28 cellular contexts compared by ENCODE assay signal in genomic region chr1:163211667-163212066, GRCh38. TPM values are rescaled to one million over a fixed set of nuclear protein-coding genes. Genes with fewer than 3 reads are reported as not detected.
A peak's percentile ranks its signal among the peaks of the same experiment; 100 is the strongest.
DNase-seq lines count a peak whose midpoint lies in the region; ATAC-seq, FAIRE-seq and TF ChIP-seq lines count a peak whose summit lies in the region.
"Had no signal": no experiment of that assay in that cellular context is flagged by ENCODE, and none has a peak within 500 bp of the region (broad histone marks: within the 10 kb centered on the region; RNA-seq: fewer than 3 reads in every experiment).

No MANE protein-coding gene starts in this region.

- no peak overlapping the region for H3K4me2 ChIP-seq in A549
- H3K4me2 ChIP-seq: BLaER1 had no signal

- H3K4me1 ChIP-seq in heart left ventricle (no peaks in the 10 kb centered on the region), left ventricle myocardium inferior (no peaks in the 10 kb centered on the region), right cardiac atrium (ENCODE audit: control insufficient read depth, insufficient read depth, low read length) (no peaks in the 10 kb centered on the region), A549 (no peaks in the 10 kb centered on the region)
- H3K4me1 ChIP-seq: BE2C, BLaER1 had no signal

- TF ChIP-seq CTCF in heart left ventricle (IDR thresholded peaks at IDR 0.05), result no peak
- no peak for TF ChIP-seq CTCF in left ventricle myocardium inferior (IDR thresholded peaks at IDR 0.05; ENCODE audit: borderline replicate concordance)
- no peak for TF ChIP-seq CTCF in A549 (IDR thresholded peaks at IDR 0.05)
- no peak for TF ChIP-seq CTCF in fibroblast of villous mesenchyme (IDR thresholded peaks at IDR 0.05; ENCODE audit: insufficient read depth, low read depth, low read length)

- H3K9me3 ChIP-seq in heart left ventricle, result no peaks in the 10 kb centered on the region
- no peaks in the 10 kb centered on the region for H3K9me3 ChIP-seq in left ventricle myocardium inferior (replicated peaks)
- no peaks in the 10 kb centered on the region for H3K9me3 ChIP-seq in right cardiac atrium (ENCODE audit: control insufficient read depth, low read length)
- H3K9me3 ChIP-seq in A549, result no peaks in the 10 kb centered on the region
- H3K9me3 ChIP-seq: BE2C, BLaER1 had no signal

- H3K27me3 ChIP-seq in heart left ventricle (no peaks in the 10 kb centered on the region), left ventricle myocardium inferior (ENCODE audit: low read depth) (no peaks in the 10 kb centered on the region), right cardiac atrium (ENCODE audit: control insufficient read depth, insufficient read depth) (no peaks in the 10 kb centered on the region)
- H3K27me3 ChIP-seq: BE2C, BLaER1 had no signal

- CTCF ChIA-PET in A549 (lab: Yijun Ruan, JAX), result no interaction called here

- H3K4me3 ChIP-seq in heart left ventricle (no peak overlapping the region), left ventricle myocardium inferior (no peak overlapping the region), right cardiac atrium (ENCODE audit: low read length) (no peak overlapping the region), A549 (no peak overlapping the region), fibroblast of villous mesenchyme (ENCODE audit: low read depth, low read length) (no peak overlapping the region)
- H3K4me3 ChIP-seq: BLaER1, GM12878 had no signal

- peak overlapping the region in 7 of 12 donors; percentile 0 to 45 (median 30) for H3K27ac ChIP-seq in heart left ventricle
- peak overlapping the region; percentile 68 for H3K27ac ChIP-seq in left ventricle myocardium inferior (replicated peaks)
- no peak overlapping the region for H3K27ac ChIP-seq in right cardiac atrium (ENCODE audit: low read length)
- H3K27ac ChIP-seq in A549, result no peak overlapping the region
- H3K27ac ChIP-seq: 22Rv1, BLaER1 had no signal

- no peak for TF ChIP-seq POLR2A in heart left ventricle (IDR thresholded peaks at IDR 0.05)
- no peak for TF ChIP-seq POLR2A in A549 (IDR thresholded peaks at IDR 0.05; ENCODE audit: low read length)

- no peak for TF ChIP-seq RAD21 in A549 (conservative IDR thresholded peaks at IDR 0.05 in 1 of 2, IDR thresholded peaks at IDR 0.05 in 1 of 2)

- no peak for TF ChIP-seq EP300 in A549 (IDR thresholded peaks at IDR 0.05)

- no peak for DNase-seq in heart left ventricle
- no peak for DNase-seq in cardiac septum (ENCODE audit: low spot score)
- DNase-seq in left ventricle myocardium inferior, result no peak
- no peak for DNase-seq in right cardiac atrium
- no peak for DNase-seq in A549 (ENCODE audit: low read depth in 1 of 2, low spot score in 1 of 2)
- DNase-seq in fibroblast of villous mesenchyme (ENCODE audit: low read depth), result peak; percentile 52
- no peak for DNase-seq in NCI-H1436 treated with DMSO at 0.1 percent for 48 hours (lab: John Stamatoyannopoulos, UW)
- DNase-seq in RCC 7860 (ENCODE audit: low spot score), result no peak
- DNase-seq: ACHN; BE2C; C1 segment of cervical spinal cord; CD4-positive, alpha-beta memory T cell; CD4-positive, CD25-positive, alpha-beta regulatory T cell; CD8-positive, alpha-beta memory T cell; COR-L47; DMS 273 treated with DMSO at 0.1 percent for 48 hours; DMS153; DMS53; DMS79; DND-41; EL; GDM1 had no signal

- no peaks in the 10 kb centered on the region for H3K36me3 ChIP-seq in heart left ventricle
- H3K36me3 ChIP-seq in left ventricle myocardium inferior, result no peaks in the 10 kb centered on the region
- H3K36me3 ChIP-seq: BE2C, BLaER1 had no signal

- intact Hi-C loops in heart left ventricle (cut with DNase I) (no loop called here), cardiac septum (cut with DNase I) (no loop called here), left ventricle myocardium inferior (cut with micrococcal nuclease) (no loop called here), right cardiac atrium (cut with DNase I) (no loop called here)

- POLR2A ChIA-PET in A549 (lab: Yijun Ruan, JAX), result no interaction called here

- FAIRE-seq in A549 (lab: Jason Lieb, UNC) (peak; percentile 28), RCC 7860 (lab: Jason Lieb, UNC) (no peak)
- FAIRE-seq: GM12878, GM12892, GM18507 had no signal

- ATAC-seq in heart left ventricle (no peak), right cardiac atrium (no peak), A549 (no peak)
- ATAC-seq: GM12878 had no signal

- WGBS in heart left ventricle, 4 donors, result 69 to 86% (median 76%) methylated on average over 2 of the region's 2 CpGs
- 80% methylated on average over 2 of the region's 2 CpGs for WGBS in right cardiac atrium
- WGBS in A549 (ENCODE audit: missing lambda C conversion rate), result 14% methylated on average over 2 of the region's 2 CpGs

TF ChIP-seq in A549, 52 proteins besides CTCF, POLR2A, EP300 and RAD21 (continues in another document):
- no peak for TF ChIP-seq EHMT2 (IDR thresholded peaks at IDR 0.05; ENCODE audit: low read depth)
- TF ChIP-seq JUNB (IDR thresholded peaks at IDR 0.05), result no peak
- TF ChIP-seq RNF2 (IDR thresholded peaks at IDR 0.05; ENCODE audit: borderline replicate concordance, low read depth), result no peak
- no peak for TF ChIP-seq JUN (IDR thresholded peaks at IDR 0.05)
- TF ChIP-seq USF2 (IDR thresholded peaks at IDR 0.05), result no peak
- no peak for TF ChIP-seq HDAC2 (IDR thresholded peaks at IDR 0.05)
- no peak for TF ChIP-seq SREBF2 (IDR thresholded peaks at IDR 0.05)
- TF ChIP-seq ATOH8 (CRISPR knock-in tag; IDR thresholded peaks at IDR 0.05; ENCODE audit: low read depth), result no peak
- no peak for TF ChIP-seq E2F6 (IDR thresholded peaks at IDR 0.05; ENCODE audit: borderline replicate concordance, low read depth)
- no peak for TF ChIP-seq CHD4 (IDR thresholded peaks at IDR 0.05; ENCODE audit: borderline replicate concordance)
- no peak for TF ChIP-seq EHF (CRISPR knock-in tag; IDR thresholded peaks at IDR 0.05)
- no peak for TF ChIP-seq ZSCAN20 (CRISPR knock-in tag; IDR thresholded peaks at IDR 0.05)
- no peak for TF ChIP-seq RARB (CRISPR knock-in tag; IDR thresholded peaks at IDR 0.05)
- no peak for TF ChIP-seq REST (IDR thresholded peaks at IDR 0.05)
- no peak for TF ChIP-seq HOXB13 (CRISPR knock-in tag; IDR thresholded peaks at IDR 0.05; ENCODE audit: low read depth)
- no peak for TF ChIP-seq KDM1A (IDR thresholded peaks at IDR 0.05; ENCODE audit: low read depth)

RNA-seq across cellular contexts. Expression of gene RGS5, which starts 9.0 kb away (rescaled TPM):
- total RNA-seq in heart left ventricle, result 100 to 1,000 TPM; 137 to 439 (median 218) TPM
- polyA plus RNA-seq in heart left ventricle, result 10 to 100 TPM; 63.3 to 90.2 TPM
- total RNA-seq in cardiac septum, result 223 TPM
- 256 TPM for total RNA-seq in left ventricle myocardium inferior
- 100 to 1,000 TPM in 2 of 4 donors, 10 to 100 TPM in 2; 60.4 to 188 (median 111) TPM for total RNA-seq in right cardiac atrium
- 76.7 TPM for polyA plus RNA-seq in right cardiac atrium
- polyA plus RNA-seq in A549 (2011; rRNA removed), result 6.5 TPM in 2 replicates
- polyA plus RNA-seq in A549 (2012; cell fraction: cytosol; rRNA removed), result 0.52 and 0.67 TPM in 2 replicates
- 0.11 and 0.37 TPM in 2 replicates for polyA plus RNA-seq in A549 (2012; cell fraction: nucleus; rRNA removed)
- 2.1 to 2.6 TPM (median 2.2 TPM) in 3 replicates for polyA plus RNA-seq in A549 (2017; fragmentation: RNase III; extraction: RNeasy Plus Mini Kit Qiagen cat#74134 plus additional on column Dnase treatment)
- polyA minus RNA-seq in A549 (2011; rRNA and poly(A)+ RNA removed), result 1.4 and 3.1 TPM in 2 replicates
- total RNA-seq in fibroblast of villous mesenchyme, result 2.2 and 4.8 TPM in 2 replicates
- polyA plus RNA-seq: CD14-positive monocyte had no signal

Comparison
In these comparisons a context has a peak if more than half of its experiments do, and no peak if none do; other contexts are left out.
1. H3K27ac ChIP-seq: peak in heart left ventricle (7 of 12) and left ventricle myocardium inferior (single experiment); none in right cardiac atrium (single experiment) and A549 (0 of 2).
2. RNA of gene RGS5, which starts 9.0 kb away (total RNA-seq): 256 TPM in left ventricle myocardium inferior (single experiment), 223 TPM in cardiac septum (single experiment), 137 to 439 TPM in heart left ventricle and 60.4 to 188 TPM in right cardiac atrium; 2.2 to 4.8 TPM in fibroblast of villous mesenchyme; every median in the first group is over 10 times any median in the second.